In the genomic region with DNA sequence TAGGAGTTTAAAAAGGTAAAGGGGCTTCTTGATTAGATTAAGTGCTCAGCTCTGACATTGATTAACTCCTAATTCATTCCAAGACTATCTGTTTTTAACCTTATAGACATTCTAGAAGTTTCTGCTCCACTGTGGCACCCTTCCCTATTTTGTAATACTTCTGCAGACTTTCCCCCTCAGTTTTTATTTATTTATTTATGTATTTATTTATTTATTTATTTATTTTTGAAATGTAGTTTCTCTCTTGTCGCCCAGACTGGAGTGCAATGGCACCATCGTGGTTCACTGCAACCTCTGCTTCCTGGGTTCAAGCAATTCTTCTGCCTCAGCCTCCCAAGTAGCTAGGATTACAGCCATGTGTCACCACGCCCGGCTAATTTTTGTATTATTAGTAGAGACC, we compare ENCODE assay signal across 7 cellular contexts.
"Had no signal": no experiment of that assay in that cellular context is flagged by ENCODE, and none has a peak within 500 bp of the region (broad histone marks: within the 10 kb centered on the region; RNA-seq: fewer than 3 reads in every experiment).

No MANE protein-coding gene starts in this region.

- FAIRE-seq: GM12878, GM12891, GM12892, GM18507, GM19239 had no signal

- ATAC-seq: GM12878 had no signal

- DNase-seq: GDM1, GF-D8 had no signal

- H3K4me3 ChIP-seq: GM12878 had no signal
